Comparison of ENCODE assay signal across 25 cellular contexts in genomic region chr9:69937358-69937757, GRCh38.
DNase-seq lines count a peak whose midpoint lies in the region; ATAC-seq, FAIRE-seq and TF ChIP-seq lines count a peak whose summit lies in the region.
"Had no signal": no experiment of that assay in that cellular context is flagged by ENCODE, and none has a peak within 500 bp of the region (broad histone marks: within the 10 kb centered on the region; RNA-seq: fewer than 3 reads in every experiment).

No MANE protein-coding gene starts in this region.

- H3K27ac ChIP-seq in astrocyte (ENCODE audit: low read depth, low read length) (no peak overlapping the region), esophagus muscularis mucosa (replicated peaks in 1 of 4) (no peak overlapping the region)
- H3K27ac ChIP-seq in effector memory CD4-positive, alpha-beta T cell (ENCODE audit: insufficient read depth, low read length, poor library complexity, severe bottlenecking), result no peak overlapping the region
- H3K27ac ChIP-seq: vagina had no signal

- no peak for ATAC-seq in stimulated activated effector memory CD8-positive, alpha-beta T cell treated with anti-CD3 and anti-CD28 coated beads, Interleukin-12 subunit alpha, Interleukin-12 subunit beta, amount 100 ng/mL, for 72 hours
- ATAC-seq: activated CD8-positive, alpha-beta T cell treated with anti-CD3 and anti-CD28 coated beads for 36 hours; effector memory CD8-positive, alpha-beta T cell; sciatic nerve had no signal

- H3K36me3 Mint-ChIP-seq in CD14-positive monocyte (no peaks in the 10 kb centered on the region), astrocyte (ENCODE audit: low read depth, unreplicated experiment) (no peaks in the 10 kb centered on the region)
- H3K36me3 Mint-ChIP-seq in stimulated activated effector memory CD8-positive, alpha-beta T cell treated with anti-CD3 and anti-CD28 coated beads, Interleukin-12 subunit alpha, Interleukin-12 subunit beta, amount 100 ng/mL, for 72 hours, result no peaks in the 10 kb centered on the region
- H3K36me3 Mint-ChIP-seq in activated CD4-positive, alpha-beta memory T cell treated with anti-CD3 and anti-CD28 coated beads for 36 hours, result peaks cover 3% of the 10 kb centered on the region
- H3K36me3 Mint-ChIP-seq: CD4-positive, alpha-beta memory T cell had no signal

- intact Hi-C loops in CD14-positive monocyte (cut with micrococcal nuclease) (loop anchor here in 1 of 2 donors (5.0 kb wide), 1 partner anchor 475 kb away; the partner anchor contains the start of gene KLF9), esophagus muscularis mucosa (cut with DNase I) (no loop called here)
- intact Hi-C loops in activated CD4-positive, alpha-beta memory T cell treated with anti-CD3 and anti-CD28 coated beads for 36 hours (cut with micrococcal nuclease), result no loop called here

- FAIRE-seq in astrocyte (lab: Jason Lieb, UNC), result peak; percentile 20
- FAIRE-seq: GM18507 had no signal

- H3K4me1 Mint-ChIP-seq in CD14-positive monocyte (peaks cover 37% of the 10 kb centered on the region), astrocyte (ENCODE audit: low read depth, unreplicated experiment) (peaks cover 3% of the 10 kb centered on the region)
- H3K4me1 Mint-ChIP-seq in stimulated activated effector memory CD8-positive, alpha-beta T cell treated with anti-CD3 and anti-CD28 coated beads, Interleukin-12 subunit alpha, Interleukin-12 subunit beta, amount 100 ng/mL, for 72 hours, result no peaks in the 10 kb centered on the region
- no peaks in the 10 kb centered on the region for H3K4me1 Mint-ChIP-seq in activated CD4-positive, alpha-beta memory T cell treated with anti-CD3 and anti-CD28 coated beads for 36 hours (ENCODE audit: low read depth)
- H3K4me1 Mint-ChIP-seq: CD4-positive, alpha-beta memory T cell had no signal

- H3K9ac ChIP-seq in astrocyte (ENCODE audit: low read length), result no peak overlapping the region

- H4K20me1 ChIP-seq in astrocyte (ENCODE audit: insufficient read depth, low read length), result no peaks in the 10 kb centered on the region

- CTCF ChIA-PET in activated CD4-positive, alpha-beta memory T cell treated with anti-CD3 and anti-CD28 coated beads for 36 hours (lab: Charles Lee), result no interaction called here

- no peaks in the 10 kb centered on the region for H3K36me3 ChIP-seq in astrocyte (ENCODE audit: insufficient read depth, low read length)
- H3K36me3 ChIP-seq in effector memory CD4-positive, alpha-beta T cell (ENCODE audit: control insufficient read depth, insufficient read depth, low read length), result no peaks in the 10 kb centered on the region
- no peaks in the 10 kb centered on the region for H3K36me3 ChIP-seq in esophagus muscularis mucosa
- H3K36me3 ChIP-seq: vagina had no signal

- H3K27ac Mint-ChIP-seq in CD14-positive monocyte (peak overlapping the region; percentile 52 to 93 (median 76)), astrocyte (ENCODE audit: unreplicated experiment) (no peak overlapping the region)
- H3K27ac Mint-ChIP-seq in stimulated activated effector memory CD8-positive, alpha-beta T cell treated with anti-CD3 and anti-CD28 coated beads, Interleukin-12 subunit alpha, Interleukin-12 subunit beta, amount 100 ng/mL, for 72 hours, result no peak overlapping the region
- no peak overlapping the region for H3K27ac Mint-ChIP-seq in activated CD4-positive, alpha-beta memory T cell treated with anti-CD3 and anti-CD28 coated beads for 36 hours
- H3K27ac Mint-ChIP-seq: activated CD8-positive, alpha-beta T cell treated with anti-CD3 and anti-CD28 coated beads for 36 hours; CD4-positive, alpha-beta memory T cell; effector memory CD8-positive, alpha-beta T cell; stimulated activated naive CD8-positive, alpha-beta T cell treated with anti-CD3 and anti-CD28 coated beads, Interleukin-15, Interleukin-2, amounts not matched to agents 100 ng/mL and 50 ng/mL, for 24 hours had no signal

- TF ChIP-seq CTCF in CD14-positive monocyte (IDR thresholded peaks at IDR 0.05), result no peak
- no peak for TF ChIP-seq CTCF in astrocyte (IDR thresholded peaks at IDR 0.05; ENCODE audit: insufficient read depth, low read depth, low read length)
- no peak for TF ChIP-seq CTCF in esophagus muscularis mucosa (IDR thresholded peaks at IDR 0.05)

- no peak for TF ChIP-seq EP300 in esophagus muscularis mucosa (IDR thresholded peaks at IDR 0.05)

- H3K4me2 ChIP-seq in astrocyte (ENCODE audit: low read length), result no peak overlapping the region

- DNase-seq in CD14-positive monocyte (ENCODE audit: low spot score), result no peak
- DNase-seq in HT1080 (ENCODE audit: low read depth), result peak; percentile 74
- no peak for DNase-seq in astrocyte (ENCODE audit: low read depth)
- peak; percentile 56 for DNase-seq in iris pigment epithelial cell (ENCODE audit: low read depth)
- DNase-seq in stimulated activated effector memory CD8-positive, alpha-beta T cell treated with anti-CD3 and anti-CD28 coated beads, Interleukin-12 subunit alpha, Interleukin-12 subunit beta, amount 100 ng/mL, for 72 hours (ENCODE audit: low spot score in 2 of 2), result no peak
- no peak for DNase-seq in effector memory CD4-positive, alpha-beta T cell
- no peak for DNase-seq in esophagus muscularis mucosa (ENCODE audit: extremely low spot score)
- DNase-seq in activated CD4-positive, alpha-beta memory T cell treated with anti-CD3 and anti-CD28 coated beads for 36 hours, result no peak
- DNase-seq: activated CD4-positive, CD25-positive, alpha-beta regulatory T cell treated with anti-CD3 and anti-CD28 coated beads, Interleukin-2, amount 50 U/mL, for 72 hours; activated CD8-positive, alpha-beta T cell treated with anti-CD3 and anti-CD28 coated beads for 36 hours; activated effector memory CD4-positive, alpha-beta T cell treated with Interleukin-2 at 50 U/mL for 16 hours; activated T-cell treated with anti-CD3 and anti-CD28 coated beads for 4 hours; CD4-positive, alpha-beta memory T cell; effector memory CD8-positive, alpha-beta T cell; H7; NCI-H1417; NCI-H446; posterior cingulate gyrus; SIG-M5; stimulated activated CD4-positive, alpha-beta T cell treated with anti-CD3 and anti-CD28 coated beads, Interleukin-15, amount 100 ng/mL, for 24 hours had no signal

- 88% methylated on average over 2 of the region's 2 CpGs for WGBS in esophagus muscularis mucosa

- H3K9me3 Mint-ChIP-seq in CD14-positive monocyte, result peaks cover 21 to 33% (median 22%) of the 10 kb centered on the region in 7 donors
- peaks cover 14% of the 10 kb centered on the region for H3K9me3 Mint-ChIP-seq in astrocyte (ENCODE audit: unreplicated experiment)
- H3K9me3 Mint-ChIP-seq in stimulated activated effector memory CD8-positive, alpha-beta T cell treated with anti-CD3 and anti-CD28 coated beads, Interleukin-12 subunit alpha, Interleukin-12 subunit beta, amount 100 ng/mL, for 72 hours, result peaks cover 7% of the 10 kb centered on the region
- peaks cover 15% of the 10 kb centered on the region for H3K9me3 Mint-ChIP-seq in activated CD4-positive, alpha-beta memory T cell treated with anti-CD3 and anti-CD28 coated beads for 36 hours

- H3K9me3 ChIP-seq in astrocyte (ENCODE audit: insufficient read depth, low read depth, low read length) (peaks cover 14% of the 10 kb centered on the region), esophagus muscularis mucosa (peaks cover 0 to 19% (median 12%) of the 10 kb centered on the region in 4 donors)
- H3K9me3 ChIP-seq in effector memory CD4-positive, alpha-beta T cell (ENCODE audit: control insufficient read depth, low read length), result peaks cover 10% of the 10 kb centered on the region

- no peaks in the 10 kb centered on the region for H3K79me2 ChIP-seq in astrocyte (ENCODE audit: insufficient read depth, low read length)

- H2AFZ ChIP-seq in astrocyte (ENCODE audit: low read depth, low read length), result no peak overlapping the region

- no peak for TF ChIP-seq POLR2A in esophagus muscularis mucosa (IDR thresholded peaks at IDR 0.05; ENCODE audit: low read depth)

- H3K27me3 ChIP-seq in astrocyte (ENCODE audit: insufficient read depth, low read length) (no peaks in the 10 kb centered on the region), esophagus muscularis mucosa (no peaks in the 10 kb centered on the region)
- H3K27me3 ChIP-seq in effector memory CD4-positive, alpha-beta T cell (replicated peaks; ENCODE audit: control insufficient read depth, insufficient read depth, low read length, poor library complexity, severe bottlenecking), result no peaks in the 10 kb centered on the region
- H3K27me3 ChIP-seq: vagina had no signal

- H3K4me1 ChIP-seq in astrocyte (ENCODE audit: insufficient read depth, low read length) (no peaks in the 10 kb centered on the region), esophagus muscularis mucosa (no peaks in the 10 kb centered on the region)
- H3K4me1 ChIP-seq in effector memory CD4-positive, alpha-beta T cell (ENCODE audit: control insufficient read depth, insufficient read depth, low read length, poor library complexity, severe bottlenecking), result no peaks in the 10 kb centered on the region
- H3K4me1 ChIP-seq: vagina had no signal

- H3K4me3 ChIP-seq in astrocyte (ENCODE audit: insufficient read depth, low read depth, low read length) (no peak overlapping the region), esophagus muscularis mucosa (no peak overlapping the region)
- no peak overlapping the region for H3K4me3 ChIP-seq in effector memory CD4-positive, alpha-beta T cell (ENCODE audit: insufficient read depth, low read depth, low read length, poor library complexity, severe bottlenecking)
- H3K4me3 ChIP-seq: lung, vagina had no signal

- H3K27me3 Mint-ChIP-seq in CD14-positive monocyte (ENCODE audit: low read depth in 3 of 3) (peaks cover 0 to 4% (median 1%) of the 10 kb centered on the region in 3 donors), astrocyte (ENCODE audit: low read depth, unreplicated experiment) (no peaks in the 10 kb centered on the region)
- peaks cover 7% of the 10 kb centered on the region for H3K27me3 Mint-ChIP-seq in activated CD4-positive, alpha-beta memory T cell treated with anti-CD3 and anti-CD28 coated beads for 36 hours

- POLR2A ChIA-PET in activated CD4-positive, alpha-beta memory T cell treated with anti-CD3 and anti-CD28 coated beads for 36 hours (lab: Charles Lee), result no interaction called here

- H3K4me3 Mint-ChIP-seq in CD14-positive monocyte, result peak overlapping the region in 1 of 2 donors; percentile 22
- H3K4me3 Mint-ChIP-seq in astrocyte (ENCODE audit: unreplicated experiment), result no peak overlapping the region
- no peak overlapping the region for H3K4me3 Mint-ChIP-seq in stimulated activated effector memory CD8-positive, alpha-beta T cell treated with anti-CD3 and anti-CD28 coated beads, Interleukin-12 subunit alpha, Interleukin-12 subunit beta, amount 100 ng/mL, for 72 hours
- H3K4me3 Mint-ChIP-seq in activated CD4-positive, alpha-beta memory T cell treated with anti-CD3 and anti-CD28 coated beads for 36 hours, result no peak overlapping the region
- H3K4me3 Mint-ChIP-seq: activated CD8-positive, alpha-beta T cell treated with anti-CD3 and anti-CD28 coated beads for 36 hours; CD4-positive, alpha-beta memory T cell; effector memory CD8-positive, alpha-beta T cell; stimulated activated naive CD8-positive, alpha-beta T cell treated with anti-CD3 and anti-CD28 coated beads, Interleukin-15, Interleukin-2, amounts not matched to agents 100 ng/mL and 50 ng/mL, for 24 hours had no signal

Comparison
In these comparisons a context has a peak if more than half of its experiments do, and no peak if none do; other contexts are left out.
1. DNase-seq: peak in HT1080 (single experiment) and iris pigment epithelial cell (single experiment); none in CD14-positive monocyte (single experiment), astrocyte (single experiment), stimulated activated effector memory CD8-positive, alpha-beta T cell treated with anti-CD3 and anti-CD28 coated beads, Interleukin-12 subunit alpha, Interleukin-12 subunit beta, amount 100 ng/mL, for 72 hours (0 of 2), effector memory CD4-positive, alpha-beta T cell (0 of 3), esophagus muscularis mucosa (single experiment) and activated CD4-positive, alpha-beta memory T cell treated with anti-CD3 and anti-CD28 coated beads for 36 hours (single experiment).
2. H3K27ac Mint-ChIP-seq: peak in CD14-positive monocyte (7 of 7); none in astrocyte (single experiment), stimulated activated effector memory CD8-positive, alpha-beta T cell treated with anti-CD3 and anti-CD28 coated beads, Interleukin-12 subunit alpha, Interleukin-12 subunit beta, amount 100 ng/mL, for 72 hours (single experiment) and activated CD4-positive, alpha-beta memory T cell treated with anti-CD3 and anti-CD28 coated beads for 36 hours (single experiment).